In the genomic region with DNA sequence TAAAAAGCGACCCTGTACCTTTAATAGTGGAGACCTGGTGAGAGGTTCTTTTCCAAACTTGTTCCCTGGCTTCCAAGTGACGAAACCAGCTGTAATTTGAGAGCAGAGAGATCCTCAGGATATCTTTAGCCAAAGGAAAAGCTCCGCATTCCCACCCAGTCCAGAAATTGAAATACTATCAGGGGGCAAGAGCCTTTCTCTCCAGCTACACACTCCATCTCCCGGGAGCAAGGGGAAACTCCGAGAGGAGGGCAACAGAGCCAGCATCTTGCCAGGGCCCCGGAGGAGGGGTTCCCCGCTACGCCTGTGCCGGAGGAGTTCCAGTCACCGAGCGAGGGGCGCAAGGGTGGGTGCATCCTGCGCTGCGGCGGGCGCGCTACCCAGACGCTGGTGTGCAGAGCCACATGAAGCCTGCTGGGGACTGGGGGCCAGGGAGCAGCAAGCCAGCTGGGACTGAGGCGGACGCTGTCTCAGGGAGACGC, we compare ENCODE assay signal across 1 cellular context.
TF ChIP-seq lines count a peak whose summit lies in the region.

A gene (plus strand): TSS at position 148 of the 482 bp plus-strand sequence. CDS start 415 bp downstream, outside the sequence.

TF ChIP-seq in HEK293, 187 proteins besides CTCF, POLR2A, EP300 and RAD21 (continued from another document and continues in another):
- TF ChIP-seq, protein P1, sequence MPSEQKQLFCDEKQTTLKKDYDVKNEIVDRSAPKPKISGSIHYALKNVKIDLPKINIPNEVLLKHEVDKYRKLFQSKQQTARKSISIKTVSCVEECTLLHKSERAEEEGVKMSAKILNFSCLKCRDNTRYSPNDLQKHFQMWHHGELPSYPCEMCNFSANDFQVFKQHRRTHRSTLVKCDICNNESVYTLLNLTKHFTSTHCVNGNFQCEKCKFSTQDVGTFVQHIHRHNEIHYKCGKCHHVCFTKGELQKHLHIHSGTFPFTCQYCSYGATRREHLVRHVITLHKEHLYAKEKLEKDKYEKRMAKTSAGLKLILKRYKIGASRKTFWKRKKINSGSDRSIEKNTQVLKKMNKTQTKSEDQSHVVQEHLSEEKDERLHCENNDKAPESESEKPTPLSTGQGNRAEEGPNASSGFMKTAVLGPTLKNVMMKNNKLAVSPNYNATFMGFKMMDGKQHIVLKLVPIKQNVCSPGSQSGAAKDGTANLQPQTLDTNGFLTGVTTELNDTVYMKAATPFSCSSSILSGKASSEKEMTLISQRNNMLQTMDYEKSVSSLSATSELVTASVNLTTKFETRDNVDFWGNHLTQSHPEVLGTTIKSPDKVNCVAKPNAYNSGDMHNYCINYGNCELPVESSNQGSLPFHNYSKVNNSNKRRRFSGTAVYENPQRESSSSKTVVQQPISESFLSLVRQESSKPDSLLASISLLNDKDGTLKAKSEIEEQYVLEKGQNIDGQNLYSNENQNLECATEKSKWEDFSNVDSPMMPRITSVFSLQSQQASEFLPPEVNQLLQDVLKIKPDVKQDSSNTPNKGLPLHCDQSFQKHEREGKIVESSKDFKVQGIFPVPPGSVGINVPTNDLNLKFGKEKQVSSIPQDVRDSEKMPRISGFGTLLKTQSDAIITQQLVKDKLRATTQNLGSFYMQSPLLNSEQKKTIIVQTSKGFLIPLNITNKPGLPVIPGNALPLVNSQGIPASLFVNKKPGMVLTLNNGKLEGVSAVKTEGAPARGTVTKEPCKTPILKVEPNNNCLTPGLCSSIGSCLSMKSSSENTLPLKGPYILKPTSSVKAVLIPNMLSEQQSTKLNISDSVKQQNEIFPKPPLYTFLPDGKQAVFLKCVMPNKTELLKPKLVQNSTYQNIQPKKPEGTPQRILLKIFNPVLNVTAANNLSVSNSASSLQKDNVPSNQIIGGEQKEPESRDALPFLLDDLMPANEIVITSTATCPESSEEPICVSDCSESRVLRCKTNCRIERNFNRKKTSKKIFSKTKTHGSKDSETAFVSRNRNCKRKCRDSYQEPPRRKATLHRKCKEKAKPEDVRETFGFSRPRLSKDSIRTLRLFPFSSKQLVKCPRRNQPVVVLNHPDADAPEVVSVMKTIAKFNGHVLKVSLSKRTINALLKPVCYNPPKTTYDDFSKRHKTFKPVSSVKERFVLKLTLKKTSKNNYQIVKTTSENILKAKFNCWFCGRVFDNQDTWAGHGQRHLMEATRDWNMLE (tag by site-specific recombination; conservative IDR thresholded peaks at IDR 0.05; ENCODE audit: low read depth), result no peak
- no peak for TF ChIP-seq ZFHX2 (tag by site-specific recombination; conservative IDR thresholded peaks at IDR 0.05)
- no peak for TF ChIP-seq ZNF157 (tag by site-specific recombination; IDR thresholded peaks at IDR 0.05)
- no peak for TF ChIP-seq GFI1B (tag by site-specific recombination; IDR thresholded peaks at IDR 0.05)
- no peak for TF ChIP-seq ZNF223 (tag by site-specific recombination; IDR thresholded peaks at IDR 0.05)
- no peak for TF ChIP-seq ZNF777 (tag by site-specific recombination; IDR thresholded peaks at IDR 0.05; ENCODE audit: borderline replicate concordance)
- TF ChIP-seq, protein P2, sequence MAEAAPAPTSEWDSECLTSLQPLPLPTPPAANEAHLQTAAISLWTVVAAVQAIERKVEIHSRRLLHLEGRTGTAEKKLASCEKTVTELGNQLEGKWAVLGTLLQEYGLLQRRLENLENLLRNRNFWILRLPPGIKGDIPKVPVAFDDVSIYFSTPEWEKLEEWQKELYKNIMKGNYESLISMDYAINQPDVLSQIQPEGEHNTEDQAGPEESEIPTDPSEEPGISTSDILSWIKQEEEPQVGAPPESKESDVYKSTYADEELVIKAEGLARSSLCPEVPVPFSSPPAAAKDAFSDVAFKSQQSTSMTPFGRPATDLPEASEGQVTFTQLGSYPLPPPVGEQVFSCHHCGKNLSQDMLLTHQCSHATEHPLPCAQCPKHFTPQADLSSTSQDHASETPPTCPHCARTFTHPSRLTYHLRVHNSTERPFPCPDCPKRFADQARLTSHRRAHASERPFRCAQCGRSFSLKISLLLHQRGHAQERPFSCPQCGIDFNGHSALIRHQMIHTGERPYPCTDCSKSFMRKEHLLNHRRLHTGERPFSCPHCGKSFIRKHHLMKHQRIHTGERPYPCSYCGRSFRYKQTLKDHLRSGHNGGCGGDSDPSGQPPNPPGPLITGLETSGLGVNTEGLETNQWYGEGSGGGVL (tag by site-specific recombination; IDR thresholded peaks at IDR 0.05), result peak; percentile 20; the same call in 1 of the 2 replicates
- no peak for TF ChIP-seq ZNF48 (tag by site-specific recombination; IDR thresholded peaks at IDR 0.05)
- peak; percentile 45; the same call in 1 of the 2 replicates for TF ChIP-seq ZBTB17 (tag by site-specific recombination; IDR thresholded peaks at IDR 0.05)
- TF ChIP-seq KLF10 (tag by site-specific recombination; IDR thresholded peaks at IDR 0.05), result no peak
- no peak for TF ChIP-seq ZNF248 (tag by site-specific recombination; IDR thresholded peaks at IDR 0.05)
- peak; percentile 73 for TF ChIP-seq ZNF600 (tag by site-specific recombination; IDR thresholded peaks at IDR 0.05)
- TF ChIP-seq ZNF585B (tag by site-specific recombination; IDR thresholded peaks at IDR 0.05), result no peak
- peak; percentile 49 for TF ChIP-seq ZIC2 (tag by site-specific recombination; IDR thresholded peaks at IDR 0.05)
- no peak for TF ChIP-seq PRDM1 (tag by site-specific recombination; IDR thresholded peaks at IDR 0.05)
- no peak for TF ChIP-seq ZNF423 (tag by site-specific recombination; IDR thresholded peaks at IDR 0.05)
- no peak for TF ChIP-seq HOXC10 (CRISPR knock-in tag; IDR thresholded peaks at IDR 0.05)
- no peak for TF ChIP-seq ZNF658 (tag by site-specific recombination; IDR thresholded peaks at IDR 0.05)
- no peak for TF ChIP-seq ZNF830 (tag by site-specific recombination; IDR thresholded peaks at IDR 0.05; ENCODE audit: low read depth)
- TF ChIP-seq, protein P3, sequence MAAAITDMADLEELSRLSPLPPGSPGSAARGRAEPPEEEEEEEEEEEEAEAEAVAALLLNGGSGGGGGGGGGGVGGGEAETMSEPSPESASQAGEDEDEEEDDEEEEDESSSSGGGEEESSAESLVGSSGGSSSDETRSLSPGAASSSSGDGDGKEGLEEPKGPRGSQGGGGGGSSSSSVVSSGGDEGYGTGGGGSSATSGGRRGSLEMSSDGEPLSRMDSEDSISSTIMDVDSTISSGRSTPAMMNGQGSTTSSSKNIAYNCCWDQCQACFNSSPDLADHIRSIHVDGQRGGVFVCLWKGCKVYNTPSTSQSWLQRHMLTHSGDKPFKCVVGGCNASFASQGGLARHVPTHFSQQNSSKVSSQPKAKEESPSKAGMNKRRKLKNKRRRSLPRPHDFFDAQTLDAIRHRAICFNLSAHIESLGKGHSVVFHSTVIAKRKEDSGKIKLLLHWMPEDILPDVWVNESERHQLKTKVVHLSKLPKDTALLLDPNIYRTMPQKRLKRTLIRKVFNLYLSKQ (tag by site-specific recombination; IDR thresholded peaks at IDR 0.05; ENCODE audit: borderline replicate concordance), result no peak
- TF ChIP-seq ZNF146 (tag by site-specific recombination; IDR thresholded peaks at IDR 0.05), result no peak
- no peak for TF ChIP-seq ZNF221 (tag by site-specific recombination; IDR thresholded peaks at IDR 0.05; ENCODE audit: borderline replicate concordance)
- TF ChIP-seq ZNF354C (tag by site-specific recombination; IDR thresholded peaks at IDR 0.05; ENCODE audit: borderline replicate concordance, low read depth), result no peak
- no peak for TF ChIP-seq ZNF433 (tag by site-specific recombination; IDR thresholded peaks at IDR 0.05; ENCODE audit: low read depth)
- TF ChIP-seq TRIM28 (IDR thresholded peaks at IDR 0.05; ENCODE audit: borderline replicate concordance, low read length), result no peak
- no peak for TF ChIP-seq KLF7 (tag by site-specific recombination; IDR thresholded peaks at IDR 0.05; ENCODE audit: borderline replicate concordance)
- TF ChIP-seq, protein P4, sequence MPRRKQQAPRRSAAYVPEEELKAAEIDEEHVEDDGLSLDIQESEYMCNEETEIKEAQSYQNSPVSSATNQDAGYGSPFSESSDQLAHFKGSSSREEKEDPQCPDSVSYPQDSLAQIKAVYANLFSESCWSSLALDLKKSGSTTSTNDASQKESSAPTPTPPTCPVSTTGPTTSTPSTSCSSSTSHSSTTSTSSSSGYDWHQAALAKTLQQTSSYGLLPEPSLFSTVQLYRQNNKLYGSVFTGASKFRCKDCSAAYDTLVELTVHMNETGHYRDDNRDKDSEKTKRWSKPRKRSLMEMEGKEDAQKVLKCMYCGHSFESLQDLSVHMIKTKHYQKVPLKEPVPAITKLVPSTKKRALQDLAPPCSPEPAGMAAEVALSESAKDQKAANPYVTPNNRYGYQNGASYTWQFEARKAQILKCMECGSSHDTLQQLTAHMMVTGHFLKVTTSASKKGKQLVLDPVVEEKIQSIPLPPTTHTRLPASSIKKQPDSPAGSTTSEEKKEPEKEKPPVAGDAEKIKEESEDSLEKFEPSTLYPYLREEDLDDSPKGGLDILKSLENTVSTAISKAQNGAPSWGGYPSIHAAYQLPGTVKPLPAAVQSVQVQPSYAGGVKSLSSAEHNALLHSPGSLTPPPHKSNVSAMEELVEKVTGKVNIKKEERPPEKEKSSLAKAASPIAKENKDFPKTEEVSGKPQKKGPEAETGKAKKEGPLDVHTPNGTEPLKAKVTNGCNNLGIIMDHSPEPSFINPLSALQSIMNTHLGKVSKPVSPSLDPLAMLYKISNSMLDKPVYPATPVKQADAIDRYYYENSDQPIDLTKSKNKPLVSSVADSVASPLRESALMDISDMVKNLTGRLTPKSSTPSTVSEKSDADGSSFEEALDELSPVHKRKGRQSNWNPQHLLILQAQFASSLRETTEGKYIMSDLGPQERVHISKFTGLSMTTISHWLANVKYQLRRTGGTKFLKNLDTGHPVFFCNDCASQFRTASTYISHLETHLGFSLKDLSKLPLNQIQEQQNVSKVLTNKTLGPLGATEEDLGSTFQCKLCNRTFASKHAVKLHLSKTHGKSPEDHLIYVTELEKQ (tag by site-specific recombination; IDR thresholded peaks at IDR 0.05; ENCODE audit: borderline replicate concordance), result no peak
- TF ChIP-seq, protein P5, sequence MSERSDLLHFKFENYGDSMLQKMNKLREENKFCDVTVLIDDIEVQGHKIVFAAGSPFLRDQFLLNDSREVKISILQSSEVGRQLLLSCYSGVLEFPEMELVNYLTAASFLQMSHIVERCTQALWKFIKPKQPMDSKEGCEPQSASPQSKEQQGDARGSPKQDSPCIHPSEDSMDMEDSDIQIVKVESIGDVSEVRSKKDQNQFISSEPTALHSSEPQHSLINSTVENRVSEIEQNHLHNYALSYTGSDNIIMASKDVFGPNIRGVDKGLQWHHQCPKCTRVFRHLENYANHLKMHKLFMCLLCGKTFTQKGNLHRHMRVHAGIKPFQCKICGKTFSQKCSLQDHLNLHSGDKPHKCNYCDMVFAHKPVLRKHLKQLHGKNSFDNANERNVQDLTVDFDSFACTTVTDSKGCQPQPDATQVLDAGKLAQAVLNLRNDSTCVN (tag by site-specific recombination; optimal IDR thresholded peaks at IDR 0.05), result peak; percentile 8
- no peak for TF ChIP-seq ZNF155 (tag by site-specific recombination; IDR thresholded peaks at IDR 0.05)
- TF ChIP-seq ZFP3 (tag by site-specific recombination; IDR thresholded peaks at IDR 0.05; ENCODE audit: low read depth), result no peak
- TF ChIP-seq ZNF521 (tag by site-specific recombination; IDR thresholded peaks at IDR 0.05), result no peak
- TF ChIP-seq ZNF266 (tag by site-specific recombination; IDR thresholded peaks at IDR 0.05; ENCODE audit: low read depth), result no peak
- TF ChIP-seq GLI2 (tag by site-specific recombination; IDR thresholded peaks at IDR 0.05; ENCODE audit: borderline replicate concordance, low read depth), result no peak
- TF ChIP-seq ZNF529 (tag by site-specific recombination; IDR thresholded peaks at IDR 0.05; ENCODE audit: insufficient replicate concordance), result no peak
- TF ChIP-seq ZNF776 (tag by site-specific recombination; IDR thresholded peaks at IDR 0.05; ENCODE audit: borderline replicate concordance), result no peak
- TF ChIP-seq HOXA7 (CRISPR knock-in tag; IDR thresholded peaks at IDR 0.05; ENCODE audit: borderline replicate concordance), result no peak
- TF ChIP-seq MZF1 (tag by site-specific recombination; IDR thresholded peaks at IDR 0.05; ENCODE audit: borderline replicate concordance), result no peak
- no peak for TF ChIP-seq RBAK (tag by site-specific recombination; IDR thresholded peaks at IDR 0.05)
- TF ChIP-seq, protein P6, sequence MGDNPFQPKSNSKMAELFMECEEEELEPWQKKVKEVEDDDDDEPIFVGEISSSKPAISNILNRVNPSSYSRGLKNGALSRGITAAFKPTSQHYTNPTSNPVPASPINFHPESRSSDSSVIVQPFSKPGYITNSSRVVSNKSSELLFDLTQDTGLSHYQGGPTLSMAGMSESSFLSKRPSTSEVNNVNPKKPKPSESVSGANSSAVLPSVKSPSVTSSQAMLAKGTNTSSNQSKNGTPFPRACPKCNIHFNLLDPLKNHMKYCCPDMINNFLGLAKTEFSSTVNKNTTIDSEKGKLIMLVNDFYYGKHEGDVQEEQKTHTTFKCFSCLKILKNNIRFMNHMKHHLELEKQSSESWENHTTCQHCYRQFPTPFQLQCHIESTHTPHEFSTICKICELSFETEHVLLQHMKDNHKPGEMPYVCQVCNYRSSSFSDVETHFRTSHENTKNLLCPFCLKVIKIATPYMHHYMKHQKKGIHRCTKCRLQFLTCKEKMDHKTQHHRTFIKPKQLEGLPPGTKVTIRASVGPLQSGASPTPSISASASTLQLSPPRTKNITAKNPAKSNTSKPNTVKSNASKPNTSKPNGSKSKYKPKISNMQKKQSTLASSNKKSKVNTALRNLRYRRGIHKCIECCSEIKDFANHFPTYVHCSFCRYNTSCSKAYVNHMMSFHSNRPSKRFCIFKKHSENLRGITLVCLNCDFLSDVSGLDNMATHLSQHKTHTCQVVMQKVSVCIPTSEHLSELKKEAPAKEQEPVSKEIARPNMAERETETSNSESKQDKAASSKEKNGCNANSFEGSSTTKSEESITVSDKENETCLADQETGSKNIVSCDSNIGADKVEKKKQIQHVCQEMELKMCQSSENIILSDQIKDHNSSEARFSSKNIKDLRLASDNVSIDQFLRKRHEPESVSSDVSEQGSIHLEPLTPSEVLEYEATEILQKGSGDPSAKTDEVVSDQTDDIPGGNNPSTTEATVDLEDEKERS (tag by site-specific recombination; IDR thresholded peaks at IDR 0.05), result no peak
- TF ChIP-seq, protein P7, sequence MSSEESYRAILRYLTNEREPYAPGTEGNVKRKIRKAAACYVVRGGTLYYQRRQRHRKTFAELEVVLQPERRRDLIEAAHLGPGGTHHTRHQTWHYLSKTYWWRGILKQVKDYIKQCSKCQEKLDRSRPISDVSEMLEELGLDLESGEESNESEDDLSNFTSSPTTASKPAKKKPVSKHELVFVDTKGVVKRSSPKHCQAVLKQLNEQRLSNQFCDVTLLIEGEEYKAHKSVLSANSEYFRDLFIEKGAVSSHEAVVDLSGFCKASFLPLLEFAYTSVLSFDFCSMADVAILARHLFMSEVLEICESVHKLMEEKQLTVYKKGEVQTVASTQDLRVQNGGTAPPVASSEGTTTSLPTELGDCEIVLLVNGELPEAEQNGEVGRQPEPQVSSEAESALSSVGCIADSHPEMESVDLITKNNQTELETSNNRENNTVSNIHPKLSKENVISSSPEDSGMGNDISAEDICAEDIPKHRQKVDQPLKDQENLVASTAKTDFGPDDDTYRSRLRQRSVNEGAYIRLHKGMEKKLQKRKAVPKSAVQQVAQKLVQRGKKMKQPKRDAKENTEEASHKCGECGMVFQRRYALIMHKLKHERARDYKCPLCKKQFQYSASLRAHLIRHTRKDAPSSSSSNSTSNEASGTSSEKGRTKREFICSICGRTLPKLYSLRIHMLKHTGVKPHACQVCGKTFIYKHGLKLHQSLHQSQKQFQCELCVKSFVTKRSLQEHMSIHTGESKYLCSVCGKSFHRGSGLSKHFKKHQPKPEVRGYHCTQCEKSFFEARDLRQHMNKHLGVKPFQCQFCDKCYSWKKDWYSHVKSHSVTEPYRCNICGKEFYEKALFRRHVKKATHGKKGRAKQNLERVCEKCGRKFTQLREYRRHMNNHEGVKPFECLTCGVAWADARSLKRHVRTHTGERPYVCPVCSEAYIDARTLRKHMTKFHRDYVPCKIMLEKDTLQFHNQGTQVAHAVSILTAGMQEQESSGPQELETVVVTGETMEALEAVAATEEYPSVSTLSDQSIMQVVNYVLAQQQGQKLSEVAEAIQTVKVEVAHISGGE (tag by site-specific recombination; conservative IDR thresholded peaks at IDR 0.05; ENCODE audit: low read depth), result no peak
- TF ChIP-seq YY1 (tag by site-specific recombination; IDR thresholded peaks at IDR 0.05), result no peak
